15 cellular contexts compared by ENCODE assay signal in the genomic region with DNA sequence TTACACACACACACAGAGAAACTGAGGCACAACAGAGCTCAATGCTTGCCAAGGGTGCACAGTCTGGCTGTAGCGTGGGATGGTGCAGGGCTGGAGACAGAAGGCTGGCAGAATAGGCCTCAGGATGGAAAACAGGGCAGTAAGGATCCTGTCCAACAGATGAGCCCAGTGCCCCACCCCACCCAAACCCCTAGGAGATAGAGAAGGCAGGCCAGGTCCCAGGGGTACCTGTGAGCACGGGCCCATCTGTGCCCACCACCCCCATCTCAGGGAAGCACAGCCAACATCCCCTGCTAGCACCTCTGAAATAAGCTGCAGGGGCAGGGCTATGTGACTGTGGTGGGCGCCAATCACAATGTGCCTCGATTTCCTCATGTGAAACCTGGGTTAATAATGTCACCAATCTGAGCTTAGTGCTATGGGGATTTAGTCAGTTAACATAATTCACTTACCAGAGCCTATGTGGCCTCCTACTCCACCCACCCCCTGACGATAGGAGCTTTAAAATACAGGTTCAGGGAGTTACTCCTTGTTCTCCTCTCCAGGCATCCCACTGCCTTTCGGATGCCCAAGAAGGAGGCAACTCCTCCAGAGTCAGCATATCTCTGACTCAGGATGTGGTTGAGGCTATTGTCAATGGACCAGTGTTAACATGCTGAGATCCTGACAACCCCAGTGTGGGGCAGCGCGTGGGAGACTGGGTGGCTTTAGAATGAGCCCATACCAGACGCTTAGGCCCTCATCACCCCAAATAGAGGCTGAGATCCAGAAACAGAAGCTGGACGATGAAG. TPM values are rescaled to one million over a fixed set of nuclear protein-coding genes. Genes with fewer than 3 reads are reported as not detected.
DNase-seq lines count a peak whose midpoint lies in the region; ATAC-seq and TF ChIP-seq lines count a peak whose summit lies in the region.
"Had no signal": no experiment of that assay in that cellular context is flagged by ENCODE, and none has a peak within 500 bp of the region (broad histone marks: within the 10 kb centered on the region; RNA-seq: fewer than 3 reads in every experiment).

No MANE protein-coding gene starts in this region.

- BruUV-seq in mammary epithelial cell (replicated peaks; lab: Mats Ljungman, UMichigan) = no TSS peak
- BruUV-seq in MCF 10A (replicated peaks; lab: Mats Ljungman, UMichigan) = no TSS peak

- H3K27ac ChIP-seq in mammary epithelial cell (ENCODE audit: insufficient read depth, low read depth, low read length) = peak overlapping the region; percentile 73
- no peak overlapping the region for H3K27ac ChIP-seq in upper lobe of right lung
- no peak overlapping the region for H3K27ac ChIP-seq in colonic mucosa
- H3K27ac ChIP-seq: body of pancreas, neural progenitor cell, SJSA1 had no signal

- peaks cover 95% of the 10 kb centered on the region for H3K79me2 ChIP-seq in mammary epithelial cell (ENCODE audit: insufficient read depth, low read length)

- H3K36me3 Mint-ChIP-seq in MCF 10A (ENCODE audit: insufficient read depth, unreplicated experiment) = peaks cover 10% of the 10 kb centered on the region
- no peaks in the 10 kb centered on the region for H3K36me3 Mint-ChIP-seq in activated naive CD8-positive, alpha-beta T cell treated with anti-CD3 and anti-CD28 coated beads, Interleukin-2, amount 50 U/mL, for 24 hours (ENCODE audit: low read depth)

- no peak overlapping the region for H3K4me3 Mint-ChIP-seq in MCF 10A (ENCODE audit: unreplicated experiment)
- no peak overlapping the region for H3K4me3 Mint-ChIP-seq in activated naive CD8-positive, alpha-beta T cell treated with anti-CD3 and anti-CD28 coated beads, Interleukin-2, amount 50 U/mL, for 24 hours
- H3K4me3 Mint-ChIP-seq: neural progenitor cell had no signal

- H3K36me3 ChIP-seq in mammary epithelial cell (ENCODE audit: insufficient read depth, low read length) (no peaks in the 10 kb centered on the region), upper lobe of right lung (no peaks in the 10 kb centered on the region), colonic mucosa (no peaks in the 10 kb centered on the region)
- H3K36me3 ChIP-seq: heart left ventricle, neural progenitor cell, SJSA1, upper lobe of left lung had no signal

- H3K4me3 ChIP-seq in mammary epithelial cell (replicated peaks in 1 of 3; ENCODE audit: insufficient read depth in 1 of 3, low read depth in 2 of 3, low read length in 3 of 3) (no peak overlapping the region), upper lobe of right lung (no peak overlapping the region), colonic mucosa (no peak overlapping the region)
- H3K4me3 ChIP-seq: body of pancreas, heart left ventricle, neural progenitor cell, SJSA1, upper lobe of left lung had no signal

- no peaks in the 10 kb centered on the region for H3K9me3 Mint-ChIP-seq in MCF 10A (ENCODE audit: unreplicated experiment)
- no peaks in the 10 kb centered on the region for H3K9me3 Mint-ChIP-seq in activated naive CD8-positive, alpha-beta T cell treated with anti-CD3 and anti-CD28 coated beads, Interleukin-2, amount 50 U/mL, for 24 hours
- H3K9me3 Mint-ChIP-seq: neural progenitor cell had no signal

- intact Hi-C loops in mammary epithelial cell (cut with micrococcal nuclease) (loop anchor here (2.0 kb wide), 1 partner anchor 14 kb away; no protein-coding TSS in a partner anchor), MCF 10A (cut with micrococcal nuclease) (no loop called here), upper lobe of right lung (cut with DNase I) (no loop called here), colonic mucosa (cut with DNase I) (no loop called here)

- peaks cover 63% of the 10 kb centered on the region for H3K4me1 ChIP-seq in mammary epithelial cell (ENCODE audit: insufficient read depth, low read length)
- peaks cover 42% of the 10 kb centered on the region for H3K4me1 ChIP-seq in upper lobe of right lung
- peaks cover 2% of the 10 kb centered on the region for H3K4me1 ChIP-seq in colonic mucosa

- H3K4me1 Mint-ChIP-seq in MCF 10A (ENCODE audit: insufficient read depth, unreplicated experiment) = peaks cover 28% of the 10 kb centered on the region
- H3K4me1 Mint-ChIP-seq in activated naive CD8-positive, alpha-beta T cell treated with anti-CD3 and anti-CD28 coated beads, Interleukin-2, amount 50 U/mL, for 24 hours = peaks cover 65% of the 10 kb centered on the region
- H3K4me1 Mint-ChIP-seq: neural progenitor cell had no signal

- 47% methylated on average over 7 of the region's 10 CpGs for WGBS in mammary epithelial cell (ENCODE audit: low coverage, missing lambda C conversion rate)

- H3K27me3 ChIP-seq in mammary epithelial cell (ENCODE audit: insufficient read depth, low read length) = no peaks in the 10 kb centered on the region
- no peaks in the 10 kb centered on the region for H3K27me3 ChIP-seq in upper lobe of right lung
- no peaks in the 10 kb centered on the region for H3K27me3 ChIP-seq in colonic mucosa
- H3K27me3 ChIP-seq: body of pancreas, heart left ventricle, neural progenitor cell, SJSA1, upper lobe of left lung had no signal

- POLR2A ChIA-PET in MCF 10A (lab: Yijun Ruan, JAX) = no interaction called here

- DNase-seq in mammary epithelial cell (peak; percentile 91), MCF 10A (ENCODE audit: unreplicated experiment) (no peak), islet precursor cell (peak; percentile 45), upper lobe of right lung (peak; percentile 40), colonic mucosa (no peak), SKM-1 treated with dmso at 0.1 percent for 144 hours (lab: John Stamatoyannopoulos, UW; ENCODE audit: unreplicated experiment) (no peak)
- no peak for DNase-seq in activated naive CD8-positive, alpha-beta T cell treated with anti-CD3 and anti-CD28 coated beads, Interleukin-2, amount 50 U/mL, for 24 hours
- DNase-seq: Kasumi-1, NCI-H2081, upper lobe of left lung had no signal

- ATAC-seq in activated naive CD8-positive, alpha-beta T cell treated with anti-CD3 and anti-CD28 coated beads, Interleukin-2, amount 50 U/mL, for 24 hours = no peak
- ATAC-seq in upper lobe of right lung (no peak), GM18909 (IDR thresholded peaks at IDR 0.05; ENCODE audit: poor library complexity, unreplicated experiment) (no peak)
- ATAC-seq: body of pancreas had no signal

- dilution Hi-C loops in mammary epithelial cell (cut with HindIII; ENCODE audit: low sequenced_read_pairs) = no loop called here

- peak overlapping the region; percentile 63 for H3K4me2 ChIP-seq in mammary epithelial cell (ENCODE audit: insufficient read depth, low read depth, low read length)
- H3K4me2 ChIP-seq: neural progenitor cell had no signal

- H2AFZ ChIP-seq in mammary epithelial cell (ENCODE audit: low read depth, low read length) = no peak overlapping the region
- H2AFZ ChIP-seq: neural progenitor cell had no signal

- CTCF ChIA-PET in mammary epithelial cell (lab: Charles Lee; ENCODE audit: low non-redundant PET) = interaction anchor here (0.7 kb wide), 1 partner anchor 357 kb away, joined by 7 read pairs; no protein-coding TSS in a partner anchor
- CTCF ChIA-PET in MCF 10A (lab: Yijun Ruan, JAX) = interaction anchor here (0.6 to 2.5 kb wide), 2 partner anchors 21 to 87 kb away, joined by 3 to 10 read pairs; no protein-coding TSS in a partner anchor

- in situ Hi-C loops in mammary epithelial cell (cut with MboI; ENCODE audit: low sequenced_read_pairs in 2 of 2) = no loop called here

- H3K27me3 Mint-ChIP-seq in MCF 10A (ENCODE audit: insufficient read depth, unreplicated experiment) = no peaks in the 10 kb centered on the region
- no peaks in the 10 kb centered on the region for H3K27me3 Mint-ChIP-seq in activated naive CD8-positive, alpha-beta T cell treated with anti-CD3 and anti-CD28 coated beads, Interleukin-2, amount 50 U/mL, for 24 hours

- H3K9ac ChIP-seq in mammary epithelial cell (ENCODE audit: insufficient read depth, low read length) (peak overlapping the region; percentile 31), colonic mucosa (ENCODE audit: low read depth in 2 of 2, low read length in 2 of 2) (no peak overlapping the region)
- H3K9ac ChIP-seq: neural progenitor cell had no signal

- H3K9me3 ChIP-seq in mammary epithelial cell (replicated peaks; ENCODE audit: insufficient read depth, low read length) (no peaks in the 10 kb centered on the region), upper lobe of right lung (no peaks in the 10 kb centered on the region), colonic mucosa (no peaks in the 10 kb centered on the region)
- H3K9me3 ChIP-seq: body of pancreas, heart left ventricle, SJSA1, upper lobe of left lung had no signal

- no peak overlapping the region for H3K27ac Mint-ChIP-seq in MCF 10A (ENCODE audit: low read depth, unreplicated experiment)
- H3K27ac Mint-ChIP-seq in activated naive CD8-positive, alpha-beta T cell treated with anti-CD3 and anti-CD28 coated beads, Interleukin-2, amount 50 U/mL, for 24 hours = peak overlapping the region; percentile 23
- H3K27ac Mint-ChIP-seq: neural progenitor cell had no signal

- TF ChIP-seq CTCF in mammary epithelial cell (conservative IDR thresholded peaks at IDR 0.05 in 1 of 2, IDR thresholded peaks at IDR 0.05 in 1 of 2; ENCODE audit: extremely low read depth in 1 of 2, insufficient read depth in 1 of 2, low read depth in 1 of 2, low read length in 2 of 2) (no peak), MCF 10A (IDR thresholded peaks at IDR 0.05; ENCODE audit: unreplicated experiment) (no peak), upper lobe of right lung (IDR thresholded peaks at IDR 0.05) (no peak), colonic mucosa (IDR thresholded peaks at IDR 0.05) (no peak)

- H4K20me1 ChIP-seq in mammary epithelial cell (ENCODE audit: insufficient read depth, low read length) = peaks cover 2% of the 10 kb centered on the region

RNA-seq across cellular contexts. Expression of a gene that starts 27.6 kb away (rescaled TPM):
- 10 to 100 TPM; 57.6 to 98.9 TPM for total RNA-seq in mammary epithelial cell
- polyA plus RNA-seq in mammary epithelial cell = 15.2 TPM
- 26.5 TPM for polyA minus RNA-seq in mammary epithelial cell
- 23.1 and 23.5 TPM in 2 replicates for total RNA-seq in MCF 10A (2022)
- total RNA-seq in upper lobe of right lung = 38.6 TPM
- 1 to 10 TPM; 6.2 to 9.8 TPM for total RNA-seq in colonic mucosa

Comparison
In these comparisons a context has a peak if more than half of its experiments do, and no peak if none do; other contexts are left out.
1. DNase-seq: peak in mammary epithelial cell (single experiment), islet precursor cell (single experiment) and upper lobe of right lung (single experiment); none in MCF 10A (single experiment), activated naive CD8-positive, alpha-beta T cell treated with anti-CD3 and anti-CD28 coated beads, Interleukin-2, amount 50 U/mL, for 24 hours (single experiment), colonic mucosa (single experiment) and SKM-1 treated with dmso at 0.1 percent for 144 hours (single experiment).